In genomic region chr14:75522919-75523318, GRCh38 we compare ENCODE assay signal across 2 cellular contexts.
TF ChIP-seq lines count a peak whose summit lies in the region.

No MANE protein-coding gene starts in this region.

TF ChIP-seq in liver, 16 proteins besides CTCF, POLR2A, EP300 and RAD21:
- no peak for TF ChIP-seq TAF1 (conservative IDR thresholded peaks at IDR 0.05)
- TF ChIP-seq GABPA (IDR thresholded peaks at IDR 0.05 in 1 of 2, conservative IDR thresholded peaks at IDR 0.05 in 1 of 2), result no peak
- no peak for TF ChIP-seq YY1 (IDR thresholded peaks at IDR 0.05)
- no peak for TF ChIP-seq HNF4A (conservative IDR thresholded peaks at IDR 0.05)
- TF ChIP-seq ATF3 (IDR thresholded peaks at IDR 0.05), result no peak
- no peak for TF ChIP-seq EGR1 (IDR thresholded peaks at IDR 0.05; ENCODE audit: low read depth in 2 of 2)
TF ChIP-seq in liver: peak in this region for 0.

TF ChIP-seq in HepG2, 621 proteins besides CTCF, POLR2A, EP300 and RAD21:
- TF ChIP-seq PPARG (CRISPR knock-in tag; conservative IDR thresholded peaks at IDR 0.05) (no peak), ZNF713 (CRISPR knock-in tag; IDR thresholded peaks at IDR 0.05) (no peak)
